In genomic region chr21:43911015-43911934, GRCh38 we compare ENCODE assay signal across 2 cellular contexts.
TF ChIP-seq lines count a peak whose summit lies in the region.

No MANE protein-coding gene starts in this region.

TF ChIP-seq in K562, 482 proteins besides CTCF, POLR2A, EP300 and RAD21:
- no peak for TF ChIP-seq POLR3A (IDR thresholded peaks at IDR 0.05; ENCODE audit: borderline replicate concordance, extremely low read depth, insufficient read depth, insufficient read length)
- peak; percentile 75 for TF ChIP-seq CEBPB (tag; IDR thresholded peaks at IDR 0.05)
- TF ChIP-seq SPI1 (IDR thresholded peaks at IDR 0.05; ENCODE audit: borderline replicate concordance, low read depth, low read length) = peak; percentile 81

TF ChIP-seq in HepG2, 621 proteins besides CTCF, POLR2A, EP300 and RAD21 (continues in another document):
- TF ChIP-seq ZKSCAN8 (CRISPR knock-in tag; IDR thresholded peaks at IDR 0.05; ENCODE audit: borderline replicate concordance) (no peak), CEBPG (CRISPR knock-in tag; IDR thresholded peaks at IDR 0.05) (peak; percentile 98), NFYB (CRISPR knock-in tag; IDR thresholded peaks at IDR 0.05) (no peak), ZBTB7A (CRISPR knock-in tag; IDR thresholded peaks at IDR 0.05) (0 out of 2 replicates have a peak, but pooled peaks have one; percentile 14), CHCHD3 (CRISPR knock-in tag; IDR thresholded peaks at IDR 0.05) (no peak), ZHX2 (IDR thresholded peaks at IDR 0.05; ENCODE audit: low read depth) (no peak), ZHX2 (CRISPR knock-in tag; IDR thresholded peaks at IDR 0.05; ENCODE audit: borderline replicate concordance) (no peak), TOPORS (CRISPR knock-in tag; IDR thresholded peaks at IDR 0.05) (no peak), SNAPC5 (CRISPR knock-in tag; IDR thresholded peaks at IDR 0.05; ENCODE audit: borderline replicate concordance) (no peak), ZNF570 (CRISPR knock-in tag; IDR thresholded peaks at IDR 0.05; ENCODE audit: borderline replicate concordance) (no peak), CBX1 (IDR thresholded peaks at IDR 0.05; ENCODE audit: low read depth) (no peak), ZFYVE20 (CRISPR knock-in tag; IDR thresholded peaks at IDR 0.05; ENCODE audit: borderline replicate concordance, low read depth) (no peak), ZNF552 (CRISPR knock-in tag; IDR thresholded peaks at IDR 0.05; ENCODE audit: borderline replicate concordance) (no peak), GRHL1 (CRISPR knock-in tag; conservative IDR thresholded peaks at IDR 0.05) (no peak), RBM39 (IDR thresholded peaks at IDR 0.05; ENCODE audit: low read depth, low read length, poor library complexity, severe bottlenecking) (peak; percentile 47), MTERF4 (CRISPR knock-in tag; IDR thresholded peaks at IDR 0.05) (no peak), MLLT10 (CRISPR knock-in tag; IDR thresholded peaks at IDR 0.05) (no peak), GPN1 (CRISPR knock-in tag; IDR thresholded peaks at IDR 0.05; ENCODE audit: borderline replicate concordance) (no peak), NONO (IDR thresholded peaks at IDR 0.05) (no peak), NONO (CRISPR knock-in tag; conservative IDR thresholded peaks at IDR 0.05) (0 out of 2 replicates have a peak, but pooled peaks have one; percentile 27), ZNF577 (CRISPR knock-in tag; IDR thresholded peaks at IDR 0.05; ENCODE audit: borderline replicate concordance, low read depth) (no peak), ZNF431 (CRISPR knock-in tag; IDR thresholded peaks at IDR 0.05; ENCODE audit: borderline replicate concordance, low read depth) (no peak), RORA (CRISPR knock-in tag; IDR thresholded peaks at IDR 0.05) (no peak), FOXA1 (IDR thresholded peaks at IDR 0.05) (no peak), FOXA1 (CRISPR knock-in tag; IDR thresholded peaks at IDR 0.05) (no peak), ZBTB49 (CRISPR knock-in tag; IDR thresholded peaks at IDR 0.05; ENCODE audit: borderline replicate concordance) (no peak), KAT8 (CRISPR knock-in tag; IDR thresholded peaks at IDR 0.05) (no peak), NFIB (CRISPR knock-in tag; IDR thresholded peaks at IDR 0.05; ENCODE audit: borderline replicate concordance) (no peak), PBX2 (CRISPR knock-in tag; IDR thresholded peaks at IDR 0.05) (no peak), CERS6 (CRISPR knock-in tag; IDR thresholded peaks at IDR 0.05) (no peak), MAZ (IDR thresholded peaks at IDR 0.05; ENCODE audit: borderline replicate concordance, low read depth, low read length) (no peak), MAZ (CRISPR knock-in tag; IDR thresholded peaks at IDR 0.05; ENCODE audit: low read depth) (no peak), GATAD2A (CRISPR knock-in tag; IDR thresholded peaks at IDR 0.05) (peak; percentile 51; the same call in 1 of the 2 replicates), ZNF598 (CRISPR knock-in tag; IDR thresholded peaks at IDR 0.05; ENCODE audit: borderline replicate concordance) (0 out of 2 replicates have a peak, but pooled peaks have one; percentile 41), ZFY (CRISPR knock-in tag; IDR thresholded peaks at IDR 0.05) (peak; percentile 52; the same call in 1 of the 2 replicates), EHMT2 (IDR thresholded peaks at IDR 0.05; ENCODE audit: borderline replicate concordance, low read depth, low read length) (no peak), MXD1 (CRISPR knock-in tag; IDR thresholded peaks at IDR 0.05) (no peak), MYC (CRISPR knock-in tag; IDR thresholded peaks at IDR 0.05; ENCODE audit: borderline replicate concordance) (peak; percentile 54; the same call in 1 of the 2 replicates), ZNF770 (CRISPR knock-in tag; IDR thresholded peaks at IDR 0.05) (0 out of 2 replicates have a peak, but pooled peaks have one; percentile 18), ZNF644 (CRISPR knock-in tag; IDR thresholded peaks at IDR 0.05; ENCODE audit: low read depth) (no peak), SNAI1 (CRISPR knock-in tag; IDR thresholded peaks at IDR 0.05; ENCODE audit: borderline replicate concordance) (no peak), GMEB2 (CRISPR knock-in tag; IDR thresholded peaks at IDR 0.05; ENCODE audit: low read depth) (no peak), ZNF567 (CRISPR knock-in tag; IDR thresholded peaks at IDR 0.05; ENCODE audit: borderline replicate concordance) (0 out of 2 replicates have a peak, but pooled peaks have one; percentile 58)
